17 cellular contexts compared by ENCODE assay signal in genomic region chr12:10610188-10610587, GRCh38. TPM values are rescaled to one million over a fixed set of nuclear protein-coding genes. Genes with fewer than 3 reads are reported as not detected.
DNase-seq lines count a peak whose midpoint lies in the region; ATAC-seq, FAIRE-seq and TF ChIP-seq lines count a peak whose summit lies in the region.
"Had no signal": no experiment of that assay in that cellular context is flagged by ENCODE, and none has a peak within 500 bp of the region (broad histone marks: within the 10 kb centered on the region; RNA-seq: fewer than 3 reads in every experiment).

No MANE protein-coding gene starts in this region.

- DNase-seq in activated T-cell treated with anti-CD3 and anti-CD28 coated beads, Interleukin-2, amount 50 U/mL, for 72 hours, result no peak
- no peak for DNase-seq in activated T-cell treated with anti-CD3 and anti-CD28 coated beads, Interleukin-2, amount 50 U/mL, for 1 hour
- DNase-seq in A549 (ENCODE audit: low read depth in 1 of 2, low spot score in 1 of 2) (no peak), erythroblast (lab: John Stamatoyannopoulos, UW) (no peak), NCI-H82 treated with DMSO at 0.1 percent for 48 hours (lab: John Stamatoyannopoulos, UW; ENCODE audit: unreplicated experiment) (no peak), cortex of kidney (lab: John Stamatoyannopoulos, UW) (no peak)
- DNase-seq: BE2C; CD4-positive, alpha-beta memory T cell; DMS79; EL; GM23248 had no signal

- H3K27me3 ChIP-seq in Loucy (ENCODE audit: insufficient read depth, low read length, poor library complexity, severe bottlenecking), result no peaks in the 10 kb centered on the region
- H3K27me3 ChIP-seq: BE2C had no signal

- no peaks in the 10 kb centered on the region for H3K9me3 Mint-ChIP-seq in activated T-cell treated with anti-CD3 and anti-CD28 coated beads, Interleukin-2, amount 50 U/mL, for 72 hours

- H3K27ac ChIP-seq in A549, result no peak overlapping the region
- H3K27ac ChIP-seq: C4-2B, GM23248 had no signal

- H3K9me3 ChIP-seq in A549 (no peaks in the 10 kb centered on the region), Loucy (ENCODE audit: insufficient read depth, low read depth, low read length) (no peaks in the 10 kb centered on the region)
- H3K9me3 ChIP-seq: BE2C had no signal

- peak overlapping the region; percentile 42 for H3K9ac ChIP-seq in Loucy (ENCODE audit: low read depth, low read length, poor library complexity, severe bottlenecking)

- H4K20me1 ChIP-seq in Loucy (ENCODE audit: insufficient read depth, low read length, poor library complexity, severe bottlenecking), result peaks cover 4% of the 10 kb centered on the region

- no peak for TF ChIP-seq RAD21 in A549 (conservative IDR thresholded peaks at IDR 0.05 in 1 of 2, IDR thresholded peaks at IDR 0.05 in 1 of 2)

- TF ChIP-seq POLR2A in A549 (IDR thresholded peaks at IDR 0.05; ENCODE audit: low read length) (no peak), erythroblast (IDR thresholded peaks at IDR 0.05; ENCODE audit: low read length) (peak; percentile 21)

- TF ChIP-seq EP300 in A549 (IDR thresholded peaks at IDR 0.05), result no peak

- WGBS in A549 (ENCODE audit: missing lambda C conversion rate), result 93% methylated on average over 3 of the region's 3 CpGs

- peaks cover 30% of the 10 kb centered on the region for H3K4me1 Mint-ChIP-seq in activated T-cell treated with anti-CD3 and anti-CD28 coated beads, Interleukin-2, amount 50 U/mL, for 72 hours (ENCODE audit: low read depth)

- peaks cover 7% of the 10 kb centered on the region; the same call in 2 of the 3 replicates for H3K4me1 ChIP-seq in A549
- peaks cover 14% of the 10 kb centered on the region for H3K4me1 ChIP-seq in Loucy (ENCODE audit: insufficient read depth, low read length, poor library complexity, severe bottlenecking)
- H3K4me1 ChIP-seq: BE2C had no signal

- H3K79me2 ChIP-seq in Loucy (ENCODE audit: insufficient read depth, low read length), result peaks cover 51% of the 10 kb centered on the region

- H3K27me3 Mint-ChIP-seq in activated T-cell treated with anti-CD3 and anti-CD28 coated beads, Interleukin-2, amount 50 U/mL, for 72 hours (ENCODE audit: low read depth), result no peaks in the 10 kb centered on the region

- H3K4me2 ChIP-seq in A549 (no peak overlapping the region), Loucy (ENCODE audit: low read depth, low read length, poor library complexity, severe bottlenecking) (peak overlapping the region; percentile 89)

- H3K4me3 Mint-ChIP-seq in activated T-cell treated with anti-CD3 and anti-CD28 coated beads, Interleukin-2, amount 50 U/mL, for 72 hours, result no peak overlapping the region
- H3K4me3 Mint-ChIP-seq: CD4-positive, alpha-beta memory T cell had no signal

- TF ChIP-seq CTCF in A549 (IDR thresholded peaks at IDR 0.05) (no peak), Loucy (conservative IDR thresholded peaks at IDR 0.05; ENCODE audit: low read length) (no peak)

- peaks cover 9 to 31% of the 10 kb centered on the region in 2 donors for H3K36me3 Mint-ChIP-seq in activated T-cell treated with anti-CD3 and anti-CD28 coated beads, Interleukin-2, amount 50 U/mL, for 72 hours (ENCODE audit: insufficient read depth in 2 of 2)

- no peak for ATAC-seq in activated T-cell treated with anti-CD3 and anti-CD28 coated beads, Interleukin-2, amount 50 U/mL, for 72 hours (replicated peaks in 1 of 2)
- ATAC-seq in A549, result no peak
- ATAC-seq: HCT116 had no signal

- FAIRE-seq in A549 (lab: Jason Lieb, UNC), result no peak
- FAIRE-seq: G401.6, GM12891, H54 had no signal

- CTCF ChIA-PET in A549 (lab: Yijun Ruan, JAX), result interaction anchor here (1.3 kb wide), 1 partner anchor 13 kb away, joined by 3 read pairs; no protein-coding TSS in a partner anchor

- H3K27ac Mint-ChIP-seq in activated T-cell treated with anti-CD3 and anti-CD28 coated beads, Interleukin-2, amount 50 U/mL, for 72 hours, result peak overlapping the region; percentile 40

- POLR2A ChIA-PET in A549 (lab: Yijun Ruan, JAX), result no interaction called here

- H3K36me3 ChIP-seq in Loucy (ENCODE audit: insufficient read depth, low read length), result 0 out of 2 replicates have a peak, but pooled peaks cover 6% of the 10 kb centered on the region

- no peaks in the 10 kb centered on the region for H3F3A ChIP-seq in Loucy (ENCODE audit: low read depth)

- no peak overlapping the region for H3K4me3 ChIP-seq in A549
- H3K4me3 ChIP-seq in Loucy (ENCODE audit: low read length, poor library complexity, severe bottlenecking), result peak overlapping the region; percentile 54
- H3K4me3 ChIP-seq: GM23248 had no signal

- H2AFZ ChIP-seq in Loucy (ENCODE audit: low read length), result no peak overlapping the region
- H2AFZ ChIP-seq: GM23248 had no signal

- no peaks in the 10 kb centered on the region for H3K9me2 ChIP-seq in Loucy (replicated peaks; ENCODE audit: low read depth, low read length)

TF ChIP-seq in A549, 52 proteins besides CTCF, POLR2A, EP300 and RAD21:
- TF ChIP-seq EHMT2 (IDR thresholded peaks at IDR 0.05; ENCODE audit: low read depth) (no peak), HOXA7 (CRISPR knock-in tag; IDR thresholded peaks at IDR 0.05) (0 out of 2 replicates have a peak, but pooled peaks have one; percentile 40)

RNA-seq across cellular contexts. Expression of gene MAGOHB, which starts 3.2 kb away (rescaled TPM):
- total RNA-seq in activated T-cell treated with anti-CD3 and anti-CD28 coated beads, Interleukin-2, amount 50 U/mL, for 72 hours, result 10 to 100 TPM; 42.7 to 52.5 TPM
- 43.1 and 90.5 TPM in 2 replicates for polyA plus RNA-seq in A549 (2011; rRNA removed)
- polyA plus RNA-seq in A549 (2012; cell fraction: cytosol; rRNA removed), result 24.9 and 35.7 TPM in 2 replicates
- polyA plus RNA-seq in A549 (2012; cell fraction: nucleus; rRNA removed), result 4.6 and 7.8 TPM in 2 replicates
- 83.4 to 93.3 TPM (median 83.5 TPM) in 3 replicates for polyA plus RNA-seq in A549 (2017; fragmentation: RNase III; extraction: RNeasy Plus Mini Kit Qiagen cat#74134 plus additional on column Dnase treatment)
- 11.9 and 17.9 TPM in 2 replicates for polyA minus RNA-seq in A549 (2011; rRNA and poly(A)+ RNA removed)
